ENCODE assay signal across 1 cellular context in genomic region chr1:47333578-47333921, GRCh38.
TF ChIP-seq lines count a peak whose summit lies in the region.

Gene CMPK1, plus strand, starts transcription at chr1:47333790. Its CDS starts 156 bp downstream, at chr1:47333946.

TF ChIP-seq in K562, 482 proteins besides CTCF, POLR2A, EP300 and RAD21 (continued from another document and continues in another):
- TF ChIP-seq MEIS2 (IDR thresholded peaks at IDR 0.05; ENCODE audit: partially characterized antibody) (peak; percentile 35), ZBTB5 (IDR thresholded peaks at IDR 0.05) (peak; percentile 60; the same call in 1 of the 2 replicates), SRSF3 (IDR thresholded peaks at IDR 0.05; ENCODE audit: insufficient read depth, low read length) (no peak), SMAD2 (IDR thresholded peaks at IDR 0.05; ENCODE audit: low read depth, low read length) (no peak), NCOA2 (IDR thresholded peaks at IDR 0.05; ENCODE audit: partially characterized antibody in 2 of 2) (no peak), MLLT1 (IDR thresholded peaks at IDR 0.05) (no peak; a peak in 1 of 4 replicates), FOXK2 (conservative IDR thresholded peaks at IDR 0.05 in 1 of 2, IDR thresholded peaks at IDR 0.05 in 1 of 2; ENCODE audit: low read depth in 2 of 2) (no peak), PRMT5 (CRISPR knock-in tag; IDR thresholded peaks at IDR 0.05) (no peak), HNRNPL (IDR thresholded peaks at IDR 0.05; ENCODE audit: low read depth, low read length) (no peak), FOXA1 (IDR thresholded peaks at IDR 0.05; ENCODE audit: borderline replicate concordance) (no peak), TAF9B (IDR thresholded peaks at IDR 0.05; ENCODE audit: partially characterized antibody) (peak; percentile 61), ZNF311 (CRISPR knock-in tag; IDR thresholded peaks at IDR 0.05) (no peak), TAL1 (IDR thresholded peaks at IDR 0.05) (no peak), HCFC1 (IDR thresholded peaks at IDR 0.05; ENCODE audit: low read depth, low read length) (no peak), SP2 (IDR thresholded peaks at IDR 0.05; ENCODE audit: extremely low read depth, low read depth, low read length, poor library complexity, severe bottlenecking) (no peak), NFATC3 (IDR thresholded peaks at IDR 0.05) (no peak), ZNF165 (CRISPR knock-in tag; IDR thresholded peaks at IDR 0.05; ENCODE audit: borderline replicate concordance) (0 out of 2 replicates have a peak, but pooled peaks have one; percentile 20), ARID1B (IDR thresholded peaks at IDR 0.05) (0 out of 2 replicates have a peak, but pooled peaks have one; percentile 3), TEAD1 (CRISPR knock-in tag; IDR thresholded peaks at IDR 0.05) (peak in 1 of 2 experiments; percentile 72; a peak in 1 of 4 replicates), JUN (IDR thresholded peaks at IDR 0.05; ENCODE audit: borderline replicate concordance, low read depth, low read length) (no peak), JUN (CRISPR knock-in tag; IDR thresholded peaks at IDR 0.05; ENCODE audit: borderline replicate concordance) (0 out of 2 replicates have a peak, but pooled peaks have one; percentile 17), ZMIZ1 (IDR thresholded peaks at IDR 0.05; ENCODE audit: low read depth in 2 of 2, low read length in 2 of 2) (no peak), TOE1 (IDR thresholded peaks at IDR 0.05; ENCODE audit: borderline replicate concordance) (no peak), TOE1 (CRISPR knock-in tag; IDR thresholded peaks at IDR 0.05; ENCODE audit: borderline replicate concordance, low read depth) (0 out of 2 replicates have a peak, but pooled peaks have one; percentile 23), SRF (CRISPR knock-in tag; IDR thresholded peaks at IDR 0.05) (peak in 1 of 2 experiments; percentile 14; a peak in 1 of 4 replicates), HOXB6 (CRISPR knock-in tag; IDR thresholded peaks at IDR 0.05; ENCODE audit: borderline replicate concordance) (no peak), YBX1 (IDR thresholded peaks at IDR 0.05) (no peak), STAT5A (IDR thresholded peaks at IDR 0.05; ENCODE audit: borderline replicate concordance, low read length) (0 out of 2 replicates have a peak, but pooled peaks have one; percentile 24), SMAD1 (IDR thresholded peaks at IDR 0.05; ENCODE audit: low read depth, low read length, partially characterized antibody) (peak; percentile 48), ZNF277 (CRISPR knock-in tag; IDR thresholded peaks at IDR 0.05; ENCODE audit: borderline replicate concordance) (no peak), PHTF2 (CRISPR knock-in tag; IDR thresholded peaks at IDR 0.05) (no peak), HDAC1 (IDR thresholded peaks at IDR 0.05) (peak in 1 of 2 experiments; percentile 3; a peak in 1 of 4 replicates), CHD2 (IDR thresholded peaks at IDR 0.05; ENCODE audit: low read depth, low read length) (no peak), ARID2 (IDR thresholded peaks at IDR 0.05) (no peak), GATA2 (CRISPR knock-in tag; IDR thresholded peaks at IDR 0.05) (no peak), ZNF121 (CRISPR knock-in tag; conservative IDR thresholded peaks at IDR 0.05) (no peak), ATF3 (IDR thresholded peaks at IDR 0.05) (no peak), ATF3 (CRISPR knock-in tag; conservative IDR thresholded peaks at IDR 0.05) (no peak), FOXM1 (IDR thresholded peaks at IDR 0.05; ENCODE audit: low read depth) (no peak), FOXM1 (CRISPR knock-in tag; IDR thresholded peaks at IDR 0.05; ENCODE audit: low read depth) (0 out of 2 replicates have a peak, but pooled peaks have one; percentile 16), MAFK (IDR thresholded peaks at IDR 0.05; ENCODE audit: low read length) (no peak), ZBED1 (IDR thresholded peaks at IDR 0.05) (no peak), ZNF143 (CRISPR knock-in tag; IDR thresholded peaks at IDR 0.05) (no peak), BRF2 (IDR thresholded peaks at IDR 0.05; ENCODE audit: borderline replicate concordance, insufficient read depth, insufficient read length) (no peak), HBP1 (CRISPR knock-in tag; IDR thresholded peaks at IDR 0.05) (no peak), TAF7 (tag; IDR thresholded peaks at IDR 0.05) (0 out of 2 replicates have a peak, but pooled peaks have one; percentile 38), SNIP1 (IDR thresholded peaks at IDR 0.05; ENCODE audit: low read depth) (no peak), PML (IDR thresholded peaks at IDR 0.05; ENCODE audit: low read length) (peak; percentile 82), SIN3A (IDR thresholded peaks at IDR 0.05; ENCODE audit: borderline replicate concordance in 2 of 2, control insufficient read depth in 1 of 2, low read depth in 2 of 2, low read length in 2 of 2) (no peak), PCBP1 (IDR thresholded peaks at IDR 0.05; ENCODE audit: low read depth, low read length, poor library complexity, severe bottlenecking) (no peak), BHLHE40 (IDR thresholded peaks at IDR 0.05; ENCODE audit: low read length) (peak; percentile 78), LEF1 (IDR thresholded peaks at IDR 0.05) (0 out of 2 replicates have a peak, but pooled peaks have one; percentile 37), HDAC3 (IDR thresholded peaks at IDR 0.05; ENCODE audit: borderline replicate concordance, partially characterized antibody) (no peak), HMBOX1 (IDR thresholded peaks at IDR 0.05) (0 out of 2 replicates have a peak, but pooled peaks have one; percentile 34), HIVEP1 (CRISPR knock-in tag; IDR thresholded peaks at IDR 0.05) (no peak), NRF1 (conservative IDR thresholded peaks at IDR 0.05 in 1 of 2, IDR thresholded peaks at IDR 0.05 in 1 of 2) (peak in 1 of 2 experiments; percentile 38; a peak in 3 of 4 replicates), ZNF24 (IDR thresholded peaks at IDR 0.05) (no peak), ZNF740 (CRISPR knock-in tag; IDR thresholded peaks at IDR 0.05) (no peak), ZNF740 (tag; IDR thresholded peaks at IDR 0.05) (no peak), ZNF174 (CRISPR knock-in tag; IDR thresholded peaks at IDR 0.05) (no peak)
